In the genomic region with DNA sequence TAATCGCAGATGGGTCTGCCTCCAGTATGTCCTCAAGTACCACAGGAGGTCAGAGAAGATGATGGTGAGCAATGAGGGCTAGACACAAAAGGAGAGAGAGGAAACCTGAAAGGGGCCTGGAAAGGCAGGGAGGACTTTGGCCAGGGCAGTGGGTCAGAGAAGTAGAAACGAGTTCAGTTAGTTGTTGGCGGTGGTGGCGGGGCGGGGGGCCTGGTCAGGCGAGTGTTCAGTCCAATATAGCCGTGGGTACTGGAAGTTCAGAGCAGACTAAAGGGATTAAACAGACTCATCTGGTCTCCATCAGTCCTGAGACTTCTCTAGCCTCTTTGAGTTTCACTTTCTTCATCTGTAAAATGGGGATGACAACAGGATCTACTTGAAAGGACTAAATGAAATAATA, we compare ENCODE assay signal across 16 cellular contexts.
DNase-seq lines count a peak whose midpoint lies in the region; ATAC-seq and TF ChIP-seq lines count a peak whose summit lies in the region.
"Had no signal": no experiment of that assay in that cellular context is flagged by ENCODE, and none has a peak within 500 bp of the region (broad histone marks: within the 10 kb centered on the region; RNA-seq: fewer than 3 reads in every experiment).

No MANE protein-coding gene starts in this region.

- H3K27me3 ChIP-seq in CD8-positive, alpha-beta T cell (ENCODE audit: insufficient read depth, low read length) = no peaks in the 10 kb centered on the region
- no peaks in the 10 kb centered on the region for H3K27me3 ChIP-seq in layer of hippocampus (ENCODE audit: control insufficient read depth, insufficient read depth, low read length)
- H3K27me3 ChIP-seq: BE2C, Peyer's patch had no signal

- H3K36me3 ChIP-seq in CD8-positive, alpha-beta T cell (ENCODE audit: insufficient read depth, low read length) = no peaks in the 10 kb centered on the region
- H3K36me3 ChIP-seq: BE2C, Peyer's patch had no signal

- no peaks in the 10 kb centered on the region for H3K4me1 ChIP-seq in CD8-positive, alpha-beta T cell (ENCODE audit: insufficient read depth, low read length)
- H3K4me1 ChIP-seq: BE2C had no signal

- POLR2A ChIA-PET in CD8-positive, alpha-beta T cell (lab: Charles Lee) = interaction anchor here (1.2 kb wide), 1 partner anchor 45 kb away, joined by 3 read pairs; no protein-coding TSS in a partner anchor

- no peak overlapping the region for H3K27ac ChIP-seq in CD8-positive, alpha-beta T cell (ENCODE audit: low read depth, low read length)
- peak overlapping the region; percentile 92 for H3K27ac ChIP-seq in layer of hippocampus (ENCODE audit: low read depth, low read length)
- H3K27ac ChIP-seq: Peyer's patch had no signal

- H3K4me3 Mint-ChIP-seq in CD8-positive, alpha-beta T cell = no peak overlapping the region
- H3K4me3 Mint-ChIP-seq in brain = peak overlapping the region in 1 of 5 experiments; percentile 25
- H3K4me3 Mint-ChIP-seq: CD4-positive, alpha-beta T cell had no signal

- H3K9me3 ChIP-seq in CD8-positive, alpha-beta T cell (ENCODE audit: low read length) = no peaks in the 10 kb centered on the region
- H3K9me3 ChIP-seq: BE2C, Peyer's patch had no signal

- ATAC-seq in CD8-positive, alpha-beta T cell = no peak
- ATAC-seq in activated CD4-positive, CD25-positive, alpha-beta regulatory T cell treated with anti-CD3 and anti-CD28 coated beads, Interleukin-2, amount 50 U/mL, for 24 hours = no peak
- ATAC-seq in SK-N-SH treated with all-trans-retinoic acid at 6 μM for 48 hours = no peak
- ATAC-seq: HCT116, K562 had no signal

- DNase-seq in CD8-positive, alpha-beta T cell = no peak
- DNase-seq in superior temporal gyrus (ENCODE audit: extremely low spot score) (peak; percentile 33), nucleus accumbens (lab: John Stamatoyannopoulos, UW) (no peak)
- DNase-seq: BE2C; CD4-positive, alpha-beta T cell; DMS79 treated with DMSO at 0.1 percent for 48 hours; GOT3; NCI-H1092 treated with DMSO at 0.1 percent for 48 hours; NCI-H2081; Peyer's patch had no signal

- intact Hi-C loops in CD8-positive, alpha-beta T cell (cut with DNase I, micrococcal nuclease) = no loop called here

- TF ChIP-seq CTCF in CD8-positive, alpha-beta T cell (IDR thresholded peaks at IDR 0.05) = no peak
- no peak for TF ChIP-seq CTCF in brain (conservative IDR thresholded peaks at IDR 0.05)

- peaks cover 26% of the 10 kb centered on the region for H3K4me1 Mint-ChIP-seq in CD8-positive, alpha-beta T cell (ENCODE audit: low read depth)
- H3K4me1 Mint-ChIP-seq in brain = peaks cover 85% of the 10 kb centered on the region

- H3K4me3 ChIP-seq in CD8-positive, alpha-beta T cell (ENCODE audit: low read depth, low read length) = no peak overlapping the region
- H3K4me3 ChIP-seq: K562, Peyer's patch had no signal

- H3K27me3 Mint-ChIP-seq in CD8-positive, alpha-beta T cell (ENCODE audit: low read depth) = no peaks in the 10 kb centered on the region
- H3K27me3 Mint-ChIP-seq in brain = no peaks in the 10 kb centered on the region
- H3K27me3 Mint-ChIP-seq: CD4-positive, alpha-beta T cell had no signal

- CTCF ChIA-PET in CD8-positive, alpha-beta T cell (lab: Charles Lee) = interaction anchor here (0.8 kb wide), 1 partner anchor 100 kb away, joined by 3 read pairs; no protein-coding TSS in a partner anchor

- peaks cover 4% of the 10 kb centered on the region for H3K36me3 Mint-ChIP-seq in CD8-positive, alpha-beta T cell
- H3K36me3 Mint-ChIP-seq in brain = peaks cover 21% of the 10 kb centered on the region

- no peaks in the 10 kb centered on the region for H3K9me3 Mint-ChIP-seq in CD8-positive, alpha-beta T cell
- H3K9me3 Mint-ChIP-seq in brain = no peaks in the 10 kb centered on the region
- H3K9me3 Mint-ChIP-seq: CD4-positive, alpha-beta T cell had no signal

- H3K27ac Mint-ChIP-seq in CD8-positive, alpha-beta T cell = peak overlapping the region; percentile 23
- H3K27ac Mint-ChIP-seq in brain = peak overlapping the region; percentile 45 to 98 (median 92)
- H3K27ac Mint-ChIP-seq: CD4-positive, alpha-beta T cell had no signal

TF ChIP-seq in SK-N-SH treated with all-trans-retinoic acid at 6 μM for 48 hours, 23 proteins besides CTCF, POLR2A, EP300 and RAD21:
- no peak for TF ChIP-seq PPARA (CRISPR knock-in tag; IDR thresholded peaks at IDR 0.05; ENCODE audit: borderline replicate concordance)
- TF ChIP-seq ZFP3 (CRISPR knock-in tag; IDR thresholded peaks at IDR 0.05) = no peak
- TF ChIP-seq, protein P1, sequence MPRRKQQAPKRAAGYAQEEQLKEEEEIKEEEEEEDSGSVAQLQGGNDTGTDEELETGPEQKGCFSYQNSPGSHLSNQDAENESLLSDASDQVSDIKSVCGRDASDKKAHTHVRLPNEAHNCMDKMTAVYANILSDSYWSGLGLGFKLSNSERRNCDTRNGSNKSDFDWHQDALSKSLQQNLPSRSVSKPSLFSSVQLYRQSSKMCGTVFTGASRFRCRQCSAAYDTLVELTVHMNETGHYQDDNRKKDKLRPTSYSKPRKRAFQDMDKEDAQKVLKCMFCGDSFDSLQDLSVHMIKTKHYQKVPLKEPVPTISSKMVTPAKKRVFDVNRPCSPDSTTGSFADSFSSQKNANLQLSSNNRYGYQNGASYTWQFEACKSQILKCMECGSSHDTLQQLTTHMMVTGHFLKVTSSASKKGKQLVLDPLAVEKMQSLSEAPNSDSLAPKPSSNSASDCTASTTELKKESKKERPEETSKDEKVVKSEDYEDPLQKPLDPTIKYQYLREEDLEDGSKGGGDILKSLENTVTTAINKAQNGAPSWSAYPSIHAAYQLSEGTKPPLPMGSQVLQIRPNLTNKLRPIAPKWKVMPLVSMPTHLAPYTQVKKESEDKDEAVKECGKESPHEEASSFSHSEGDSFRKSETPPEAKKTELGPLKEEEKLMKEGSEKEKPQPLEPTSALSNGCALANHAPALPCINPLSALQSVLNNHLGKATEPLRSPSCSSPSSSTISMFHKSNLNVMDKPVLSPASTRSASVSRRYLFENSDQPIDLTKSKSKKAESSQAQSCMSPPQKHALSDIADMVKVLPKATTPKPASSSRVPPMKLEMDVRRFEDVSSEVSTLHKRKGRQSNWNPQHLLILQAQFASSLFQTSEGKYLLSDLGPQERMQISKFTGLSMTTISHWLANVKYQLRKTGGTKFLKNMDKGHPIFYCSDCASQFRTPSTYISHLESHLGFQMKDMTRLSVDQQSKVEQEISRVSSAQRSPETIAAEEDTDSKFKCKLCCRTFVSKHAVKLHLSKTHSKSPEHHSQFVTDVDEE (CRISPR knock-in tag; IDR thresholded peaks at IDR 0.05) = no peak
- TF ChIP-seq BACH2 (CRISPR knock-in tag; IDR thresholded peaks at IDR 0.05; ENCODE audit: borderline replicate concordance) = no peak
- TF ChIP-seq TCF4 (CRISPR knock-in tag; IDR thresholded peaks at IDR 0.05; ENCODE audit: borderline replicate concordance) = no peak
- TF ChIP-seq OSR1 (CRISPR knock-in tag; IDR thresholded peaks at IDR 0.05) = no peak
- TF ChIP-seq ZNF70 (CRISPR knock-in tag; IDR thresholded peaks at IDR 0.05) = no peak
